In the genomic region with DNA sequence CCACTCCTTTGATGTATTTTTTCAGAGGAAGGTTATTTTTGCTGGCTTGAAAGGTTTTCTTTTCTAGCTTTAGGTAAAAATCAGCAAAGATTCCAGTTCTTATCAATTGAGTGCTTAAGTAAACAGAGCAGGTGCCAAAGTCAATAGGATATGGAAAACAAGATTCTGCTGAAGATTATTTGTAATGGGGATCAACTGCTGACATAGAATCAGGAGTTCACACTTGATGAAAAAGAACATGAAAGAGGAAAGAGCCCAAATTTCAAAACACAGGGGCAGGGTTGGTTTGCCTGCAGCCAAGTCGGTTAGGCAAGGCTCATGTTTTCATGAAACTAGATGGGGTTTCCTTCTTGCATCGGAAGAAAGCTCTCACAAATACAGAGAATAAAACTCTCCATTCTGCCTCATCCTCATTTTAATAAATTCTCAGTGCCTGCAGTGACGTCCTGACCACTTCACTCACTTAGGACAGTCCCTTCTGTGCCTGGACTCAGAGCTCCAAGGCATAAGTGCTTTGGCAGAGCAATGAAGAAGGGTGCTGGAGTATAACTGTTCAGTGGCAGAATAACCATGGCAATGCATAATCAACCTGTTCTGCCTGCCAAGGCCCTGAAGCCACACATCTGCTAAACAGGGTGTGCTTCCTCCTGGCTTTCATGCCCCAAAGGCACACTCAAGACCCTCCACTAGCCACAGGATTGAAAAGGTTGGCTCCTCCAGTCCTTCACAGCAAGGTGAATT, we compare ENCODE assay signal across 1 cellular context.
A peak's percentile ranks its signal among the peaks of the same experiment; 100 is the strongest.
TF ChIP-seq lines count a peak whose summit lies in the region.

No MANE protein-coding gene starts in this region.

TF ChIP-seq in HepG2, 621 proteins besides CTCF, POLR2A, EP300 and RAD21 (continued from another document):
- TF ChIP-seq, protein P1, sequence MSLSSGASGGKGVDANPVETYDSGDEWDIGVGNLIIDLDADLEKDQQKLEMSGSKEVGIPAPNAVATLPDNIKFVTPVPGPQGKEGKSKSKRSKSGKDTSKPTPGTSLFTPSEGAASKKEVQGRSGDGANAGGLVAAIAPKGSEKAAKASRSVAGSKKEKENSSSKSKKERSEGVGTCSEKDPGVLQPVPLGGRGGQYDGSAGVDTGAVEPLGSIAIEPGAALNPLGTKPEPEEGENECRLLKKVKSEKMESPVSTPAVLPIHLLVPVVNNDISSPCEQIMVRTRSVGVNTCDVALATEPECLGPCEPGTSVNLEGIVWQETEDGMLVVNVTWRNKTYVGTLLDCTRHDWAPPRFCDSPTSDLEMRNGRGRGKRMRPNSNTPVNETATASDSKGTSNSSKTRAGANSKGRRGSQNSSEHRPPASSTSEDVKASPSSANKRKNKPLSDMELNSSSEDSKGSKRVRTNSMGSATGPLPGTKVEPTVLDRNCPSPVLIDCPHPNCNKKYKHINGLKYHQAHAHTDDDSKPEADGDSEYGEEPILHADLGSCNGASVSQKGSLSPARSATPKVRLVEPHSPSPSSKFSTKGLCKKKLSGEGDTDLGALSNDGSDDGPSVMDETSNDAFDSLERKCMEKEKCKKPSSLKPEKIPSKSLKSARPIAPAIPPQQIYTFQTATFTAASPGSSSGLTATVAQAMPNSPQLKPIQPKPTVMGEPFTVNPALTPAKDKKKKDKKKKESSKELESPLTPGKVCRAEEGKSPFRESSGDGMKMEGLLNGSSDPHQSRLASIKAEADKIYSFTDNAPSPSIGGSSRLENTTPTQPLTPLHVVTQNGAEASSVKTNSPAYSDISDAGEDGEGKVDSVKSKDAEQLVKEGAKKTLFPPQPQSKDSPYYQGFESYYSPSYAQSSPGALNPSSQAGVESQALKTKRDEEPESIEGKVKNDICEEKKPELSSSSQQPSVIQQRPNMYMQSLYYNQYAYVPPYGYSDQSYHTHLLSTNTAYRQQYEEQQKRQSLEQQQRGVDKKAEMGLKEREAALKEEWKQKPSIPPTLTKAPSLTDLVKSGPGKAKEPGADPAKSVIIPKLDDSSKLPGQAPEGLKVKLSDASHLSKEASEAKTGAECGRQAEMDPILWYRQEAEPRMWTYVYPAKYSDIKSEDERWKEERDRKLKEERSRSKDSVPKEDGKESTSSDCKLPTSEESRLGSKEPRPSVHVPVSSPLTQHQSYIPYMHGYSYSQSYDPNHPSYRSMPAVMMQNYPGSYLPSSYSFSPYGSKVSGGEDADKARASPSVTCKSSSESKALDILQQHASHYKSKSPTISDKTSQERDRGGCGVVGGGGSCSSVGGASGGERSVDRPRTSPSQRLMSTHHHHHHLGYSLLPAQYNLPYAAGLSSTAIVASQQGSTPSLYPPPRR (CRISPR knock-in tag; IDR thresholded peaks at IDR 0.05; ENCODE audit: borderline replicate concordance): peak; percentile 81
- peak; percentile 91 for TF ChIP-seq FOXA3 (CRISPR knock-in tag; IDR thresholded peaks at IDR 0.05)
- peak; percentile 86 for TF ChIP-seq TBX2 (CRISPR knock-in tag; IDR thresholded peaks at IDR 0.05; ENCODE audit: borderline replicate concordance)
- TF ChIP-seq, protein P2, sequence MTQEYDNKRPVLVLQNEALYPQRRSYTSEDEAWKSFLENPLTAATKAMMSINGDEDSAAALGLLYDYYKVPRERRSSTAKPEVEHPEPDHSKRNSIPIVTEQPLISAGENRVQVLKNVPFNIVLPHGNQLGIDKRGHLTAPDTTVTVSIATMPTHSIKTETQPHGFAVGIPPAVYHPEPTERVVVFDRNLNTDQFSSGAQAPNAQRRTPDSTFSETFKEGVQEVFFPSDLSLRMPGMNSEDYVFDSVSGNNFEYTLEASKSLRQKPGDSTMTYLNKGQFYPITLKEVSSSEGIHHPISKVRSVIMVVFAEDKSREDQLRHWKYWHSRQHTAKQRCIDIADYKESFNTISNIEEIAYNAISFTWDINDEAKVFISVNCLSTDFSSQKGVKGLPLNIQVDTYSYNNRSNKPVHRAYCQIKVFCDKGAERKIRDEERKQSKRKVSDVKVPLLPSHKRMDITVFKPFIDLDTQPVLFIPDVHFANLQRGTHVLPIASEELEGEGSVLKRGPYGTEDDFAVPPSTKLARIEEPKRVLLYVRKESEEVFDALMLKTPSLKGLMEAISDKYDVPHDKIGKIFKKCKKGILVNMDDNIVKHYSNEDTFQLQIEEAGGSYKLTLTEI (CRISPR knock-in tag; conservative IDR thresholded peaks at IDR 0.05): no peak
- no peak for TF ChIP-seq ZFX (CRISPR knock-in tag; IDR thresholded peaks at IDR 0.05; ENCODE audit: low read depth)
- 0 out of 2 replicates have a peak, but pooled peaks have one; percentile 18 for TF ChIP-seq KDM6A (CRISPR knock-in tag; IDR thresholded peaks at IDR 0.05; ENCODE audit: low read depth)
